ENCODE assay signal across 1 cellular context in the genomic region with DNA sequence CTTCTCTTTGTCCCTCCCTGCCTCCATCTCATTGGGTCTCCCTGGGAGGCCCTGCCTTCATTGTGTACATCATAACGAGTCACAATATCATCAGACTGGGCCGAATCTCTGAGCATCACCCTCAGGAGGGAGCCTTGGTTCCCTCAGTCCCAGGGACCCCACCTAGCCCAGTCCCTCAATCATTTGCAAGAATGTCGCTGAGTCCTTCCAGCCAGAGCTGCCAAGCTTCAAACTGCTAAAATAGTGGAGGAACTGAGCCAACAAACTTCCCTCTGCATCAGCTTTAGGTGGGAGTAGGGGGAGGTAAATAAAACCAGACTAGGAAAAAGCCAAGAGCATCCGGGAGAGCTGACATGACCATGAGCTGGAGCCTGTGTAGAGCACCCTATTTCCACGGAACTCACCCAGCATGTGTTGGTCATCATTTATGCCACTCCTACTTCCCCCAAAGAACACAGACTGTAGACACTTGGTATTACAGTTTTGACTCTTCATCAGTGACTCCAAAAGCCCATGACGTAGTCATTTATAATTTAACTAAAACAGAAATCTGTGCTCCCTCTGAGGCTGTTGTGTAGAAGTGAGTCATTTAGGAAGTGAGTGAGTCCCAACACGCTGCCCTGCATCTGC.
TF ChIP-seq lines count a peak whose summit lies in the region.

No MANE protein-coding gene starts in this region.

TF ChIP-seq in IMR-90, 13 proteins besides CTCF, POLR2A, EP300 and RAD21:
- TF ChIP-seq MXI1 (IDR thresholded peaks at IDR 0.05; ENCODE audit: borderline replicate concordance, low read depth, low read length) = no peak
